Comparison of ENCODE assay signal across 8 cellular contexts in genomic region chr16:2660755-2661373, GRCh38. TPM values are rescaled to one million over a fixed set of nuclear protein-coding genes. Genes with fewer than 3 reads are reported as not detected.
DNase-seq lines count a peak whose midpoint lies in the region; ATAC-seq and TF ChIP-seq lines count a peak whose summit lies in the region.
"Not testable (repeated sequence)": the region's sequence is repeated elsewhere in the genome, so short reads cannot be mapped to it uniquely, and the experiment has no call there.

No MANE protein-coding gene starts in this region.

- intact Hi-C loops in right cardiac atrium (cut with DNase I); thyroid gland (cut with DNase I): not testable (repeated sequence)

- H3K27ac Mint-ChIP-seq in CD8-positive, alpha-beta memory T cell: peak overlapping the region in 5 of 8 donors; percentile 15 to 90 (median 74)
- H3K27ac Mint-ChIP-seq in HFFc6; neural crest cell (ENCODE audit: unreplicated experiment): not testable (repeated sequence)
- H3K27ac Mint-ChIP-seq in activated T-cell treated with anti-CD3 and anti-CD28 coated beads, Interleukin-2, amount 50 U/mL, for 72 hours: peak overlapping the region; percentile 85

- H3K36me3 ChIP-seq in CD8-positive, alpha-beta memory T cell (ENCODE audit: insufficient read depth, low read length); thyroid gland: not testable (repeated sequence)

- H3K4me3 ChIP-seq in CD8-positive, alpha-beta memory T cell (ENCODE audit: low read length); coronary artery; right cardiac atrium (ENCODE audit: low read length); thyroid gland (replicated peaks in 1 of 3): not testable (repeated sequence)

- H3K4me3 Mint-ChIP-seq in CD8-positive, alpha-beta memory T cell: peak overlapping the region in 1 of 7 donors; percentile 11
- H3K4me3 Mint-ChIP-seq in HFFc6; activated T-cell treated with anti-CD3 and anti-CD28 coated beads, Interleukin-2, amount 50 U/mL, for 72 hours; neural crest cell: not testable (repeated sequence)

- peak; percentile 74 for TF ChIP-seq CTCF in HFFc6 (IDR thresholded peaks at IDR 0.05)
- TF ChIP-seq CTCF in RWPE1 (conservative IDR thresholded peaks at IDR 0.05; ENCODE audit: low read depth): peak; percentile 27; the same call in 1 of the 2 replicates
- peak; percentile 24 for TF ChIP-seq CTCF in coronary artery (IDR thresholded peaks at IDR 0.05)
- peak; percentile 61 for TF ChIP-seq CTCF in neural crest cell (conservative IDR thresholded peaks at IDR 0.05)
- TF ChIP-seq CTCF in thyroid gland (IDR thresholded peaks at IDR 0.05): peak in 5 of 6 experiments; percentile 24 to 61 (median 41)

- peaks cover 22 to 39% (median 26%) of the 10 kb centered on the region in 3 donors for H3K4me1 Mint-ChIP-seq in CD8-positive, alpha-beta memory T cell
- peaks cover 28% of the 10 kb centered on the region for H3K4me1 Mint-ChIP-seq in HFFc6 (ENCODE audit: low read depth)
- peaks cover 66% of the 10 kb centered on the region for H3K4me1 Mint-ChIP-seq in activated T-cell treated with anti-CD3 and anti-CD28 coated beads, Interleukin-2, amount 50 U/mL, for 72 hours (ENCODE audit: low read depth)
- H3K4me1 Mint-ChIP-seq in neural crest cell: not testable (repeated sequence)

- not testable (repeated sequence) for H3K27me3 ChIP-seq in CD8-positive, alpha-beta memory T cell (ENCODE audit: insufficient read depth, low read length, poor library complexity, severe bottlenecking); right cardiac atrium (ENCODE audit: control insufficient read depth, insufficient read depth); thyroid gland

- H3K4me1 ChIP-seq in CD8-positive, alpha-beta memory T cell (ENCODE audit: insufficient read depth, low read length); right cardiac atrium (ENCODE audit: control insufficient read depth, insufficient read depth, low read length); thyroid gland: not testable (repeated sequence)

- POLR2A ChIA-PET in CD8-positive, alpha-beta memory T cell (lab: Charles Lee); RWPE1 (lab: Yijun Ruan, JAX; ENCODE audit: low non-redundant PET): not testable (repeated sequence)

- CTCF ChIA-PET in CD8-positive, alpha-beta memory T cell (lab: Charles Lee); RWPE1 (lab: Yijun Ruan, JAX): not testable (repeated sequence)

- H3K27ac ChIP-seq in CD8-positive, alpha-beta memory T cell (ENCODE audit: low read depth, low read length); RWPE1; coronary artery; right cardiac atrium (ENCODE audit: low read length); thyroid gland: not testable (repeated sequence)

- not testable (repeated sequence) for H3K9me3 ChIP-seq in CD8-positive, alpha-beta memory T cell (ENCODE audit: low read length); right cardiac atrium (ENCODE audit: control insufficient read depth, low read length); thyroid gland

- peak in 4 of 5 donors; percentile 9 to 54 (median 30) for DNase-seq in CD8-positive, alpha-beta memory T cell
- not testable (repeated sequence) for DNase-seq in HFFc6; RWPE1 (ENCODE audit: low spot score); coronary artery (ENCODE audit: low spot score); neural crest cell (ENCODE audit: low read depth, low spot score)
- DNase-seq in activated T-cell treated with anti-CD3 and anti-CD28 coated beads, Interleukin-2, amount 50 U/mL, for 72 hours: peak; percentile 41 to 58
- DNase-seq in right cardiac atrium (peak in 2 of 3 donors; percentile 59 to 65), thyroid gland (peak in 1 of 2 donors; percentile 18)

- H3K9me3 Mint-ChIP-seq in CD8-positive, alpha-beta memory T cell; HFFc6; activated T-cell treated with anti-CD3 and anti-CD28 coated beads, Interleukin-2, amount 50 U/mL, for 72 hours; neural crest cell: not testable (repeated sequence)

- 30% methylated on average over 21 of the region's 21 CpGs for WGBS in right cardiac atrium
- 36 to 57% methylated on average over 14 to 21 of the region's 21 CpGs for WGBS in thyroid gland, 2 donors

- H3K27me3 Mint-ChIP-seq in CD8-positive, alpha-beta memory T cell; HFFc6 (ENCODE audit: insufficient read depth); activated T-cell treated with anti-CD3 and anti-CD28 coated beads, Interleukin-2, amount 50 U/mL, for 72 hours (ENCODE audit: low read depth); neural crest cell (ENCODE audit: low read depth): not testable (repeated sequence)

- ATAC-seq in activated T-cell treated with anti-CD3 and anti-CD28 coated beads, Interleukin-2, amount 50 U/mL, for 72 hours (replicated peaks in 1 of 2): not testable (repeated sequence)
- peak in 1 of 2 donors; percentile 18 for ATAC-seq in right cardiac atrium

- TF ChIP-seq POLR2A in thyroid gland (IDR thresholded peaks at IDR 0.05): not testable (repeated sequence)

- peaks cover 0 to 20% (median 0%) of the 10 kb centered on the region in 3 donors for H3K36me3 Mint-ChIP-seq in CD8-positive, alpha-beta memory T cell
- not testable (repeated sequence) for H3K36me3 Mint-ChIP-seq in HFFc6 (ENCODE audit: low read depth); neural crest cell (ENCODE audit: low read depth)
- peaks cover 13 to 26% of the 10 kb centered on the region in 2 donors for H3K36me3 Mint-ChIP-seq in activated T-cell treated with anti-CD3 and anti-CD28 coated beads, Interleukin-2, amount 50 U/mL, for 72 hours (ENCODE audit: insufficient read depth in 2 of 2)

RNA-seq across cellular contexts. Expression of gene KCTD5, which starts 21.5 kb away (rescaled TPM):
- total RNA-seq in CD8-positive, alpha-beta memory T cell: 10 to 100 TPM; 49.7 to 50.5 TPM
- 21.2 TPM for polyA plus RNA-seq in CD8-positive, alpha-beta memory T cell
- total RNA-seq in HFFc6 (2021; fragmentation: NEBNext Ultra II Directional; extraction: Animal tissue kit (Norgen Biotek cat#: 25700)): 10 to 100 TPM; 27.1 to 30.9 (median 28.8) TPM
- total RNA-seq in activated T-cell treated with anti-CD3 and anti-CD28 coated beads, Interleukin-2, amount 50 U/mL, for 72 hours: 10 to 100 TPM; 44.8 to 50.2 TPM
- total RNA-seq in right cardiac atrium (10 to 100 TPM; 10.6 to 13.7 (median 12.0) TPM), neural crest cell (27.4 and 27.7 TPM in 2 replicates), thyroid gland (10 to 100 TPM in 3 of 4 donors, 1 to 10 TPM in 1; 8.6 to 23.3 (median 15.1) TPM)
- polyA plus RNA-seq in right cardiac atrium: 11.1 TPM

RNA-seq across cellular contexts. Expression of gene PRSS27, which starts 59.2 kb away (rescaled TPM):
- 1 to 10 TPM; 1.3 to 1.6 TPM for total RNA-seq in CD8-positive, alpha-beta memory T cell
- not detected for polyA plus RNA-seq in CD8-positive, alpha-beta memory T cell
- under 1 TPM; 0.17 to 0.43 (median 0.31) TPM for total RNA-seq in HFFc6 (2021; fragmentation: NEBNext Ultra II Directional; extraction: Animal tissue kit (Norgen Biotek cat#: 25700))
- 1 to 10 TPM; 7.6 to 8.8 TPM for total RNA-seq in activated T-cell treated with anti-CD3 and anti-CD28 coated beads, Interleukin-2, amount 50 U/mL, for 72 hours
- total RNA-seq in right cardiac atrium (under 1 TPM; 0.32 to 0.64 (median 0.37) TPM), neural crest cell (5.3 and 7.8 TPM in 2 replicates), thyroid gland (1 to 10 TPM in 3 of 4 donors, not detected in 1; 1.1 to 1.5 (median 1.1) TPM)
- 0.25 TPM for polyA plus RNA-seq in right cardiac atrium

Comparison
In these comparisons a context has a peak if more than half of its experiments do, and no peak if none do; other contexts are left out.
1. CTCF ChIP-seq: peak in every context shown above with its lines; median percentile 74 in HFFc6; 61 in neural crest cell; 41 in thyroid gland; 27 in RWPE1; 24 in coronary artery.